9 cellular contexts compared by ENCODE assay signal in the genomic region with DNA sequence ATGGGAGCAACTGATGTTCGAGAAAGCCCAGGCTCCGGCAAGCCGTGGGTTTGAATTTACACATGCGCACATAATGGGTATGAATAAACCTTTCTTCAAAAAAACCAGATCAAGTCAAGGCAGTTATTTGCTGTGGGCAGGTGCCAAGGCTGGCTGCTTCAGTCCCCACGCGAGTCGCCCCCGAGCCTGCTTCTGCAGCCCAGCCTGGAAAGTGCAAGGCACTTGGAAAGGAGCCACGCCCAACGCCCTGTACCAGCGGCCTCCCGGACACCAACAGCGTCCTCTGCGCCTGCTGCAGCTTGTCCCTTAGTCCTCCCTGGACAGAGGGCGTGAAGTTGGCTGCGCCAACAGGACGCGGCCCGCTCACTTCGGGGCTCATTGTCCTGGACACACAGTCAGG.
DNase-seq lines count a peak whose midpoint lies in the region; ATAC-seq, FAIRE-seq and TF ChIP-seq lines count a peak whose summit lies in the region.
"Had no signal": no experiment of that assay in that cellular context is flagged by ENCODE, and none has a peak within 500 bp of the region (broad histone marks: within the 10 kb centered on the region; RNA-seq: fewer than 3 reads in every experiment).

No MANE protein-coding gene starts in this region.

- H3K4me1 ChIP-seq in astrocyte (ENCODE audit: insufficient read depth, low read length) (peaks cover 10% of the 10 kb centered on the region), cardiac muscle cell (ENCODE audit: low read depth) (peaks cover 3% of the 10 kb centered on the region), transverse colon (peaks cover 6 to 20% (median 10%) of the 10 kb centered on the region in 4 donors)

- no peak for TF ChIP-seq POLR2A in transverse colon (IDR thresholded peaks at IDR 0.05)

- H3K27ac ChIP-seq in astrocyte (ENCODE audit: low read depth, low read length) (no peak overlapping the region), cardiac muscle cell (no peak overlapping the region), transverse colon (peak overlapping the region; percentile 49 to 84 (median 74))

- H3K36me3 Mint-ChIP-seq in astrocyte (ENCODE audit: low read depth, unreplicated experiment): no peaks in the 10 kb centered on the region
- no peaks in the 10 kb centered on the region for H3K36me3 Mint-ChIP-seq in nephron (ENCODE audit: low read depth)

- H3K36me3 ChIP-seq in astrocyte (ENCODE audit: insufficient read depth, low read length): no peaks in the 10 kb centered on the region
- H3K36me3 ChIP-seq in cardiac muscle cell: no peaks in the 10 kb centered on the region
- H3K36me3 ChIP-seq in transverse colon: no peaks in the 10 kb centered on the region

- ATAC-seq in HG03378 (IDR thresholded peaks at IDR 0.05; ENCODE audit: unreplicated experiment) (no peak), HG03354 (IDR thresholded peaks at IDR 0.05; ENCODE audit: poor library complexity, severe bottlenecking, unreplicated experiment) (no peak)
- ATAC-seq: naive thymus-derived CD4-positive, alpha-beta T cell had no signal

- in situ Hi-C loops in transverse colon (cut with MboI; ENCODE audit: low pct_ligation_motif_present in 1 of 4, low pct_unique_long_range_greater_than_20kb in 1 of 4, low sequenced_read_pairs in 3 of 4): no loop called here

- H3K4me1 Mint-ChIP-seq in astrocyte (ENCODE audit: low read depth, unreplicated experiment) (peaks cover 1% of the 10 kb centered on the region), nephron (peaks cover 23% of the 10 kb centered on the region)

- intact Hi-C loops in transverse colon (cut with DNase I; ENCODE audit: low total_unique reads): no loop called here

- H3K9me3 ChIP-seq in astrocyte (ENCODE audit: insufficient read depth, low read depth, low read length) (no peaks in the 10 kb centered on the region), cardiac muscle cell (ENCODE audit: low read depth) (no peaks in the 10 kb centered on the region), transverse colon (no peaks in the 10 kb centered on the region)

- H3K79me2 ChIP-seq in astrocyte (ENCODE audit: insufficient read depth, low read length): no peaks in the 10 kb centered on the region

- TF ChIP-seq EP300 in transverse colon (IDR thresholded peaks at IDR 0.05; ENCODE audit: low read depth): no peak

- H3K4me3 Mint-ChIP-seq in astrocyte (ENCODE audit: unreplicated experiment) (peak overlapping the region; percentile 54), nephron (peak overlapping the region; percentile 66 to 83 (median 78))

- H3K27ac Mint-ChIP-seq in astrocyte (ENCODE audit: unreplicated experiment) (no peak overlapping the region), nephron (peak overlapping the region in 2 of 3 experiments; percentile 81 to 87)
- H3K27ac Mint-ChIP-seq: naive thymus-derived CD4-positive, alpha-beta T cell had no signal

- no peak overlapping the region for H3K9ac ChIP-seq in astrocyte (ENCODE audit: low read length)

- H3K9me3 Mint-ChIP-seq in astrocyte (ENCODE audit: unreplicated experiment) (no peaks in the 10 kb centered on the region), nephron (no peaks in the 10 kb centered on the region)

- H2AFZ ChIP-seq in astrocyte (ENCODE audit: low read depth, low read length): no peak overlapping the region

- 53% methylated on average over 16 of the region's 20 CpGs; no CpG with 5 or more reads in 1 of the 2 donors for WGBS in transverse colon (ENCODE audit: low coverage in 1 of 2), 2 donors

- H3K27me3 ChIP-seq in astrocyte (ENCODE audit: insufficient read depth, low read length) (peaks cover 40% of the 10 kb centered on the region), cardiac muscle cell (peaks cover 11% of the 10 kb centered on the region), transverse colon (peaks cover 57% of the 10 kb centered on the region)

- H3K27me3 Mint-ChIP-seq in astrocyte (ENCODE audit: low read depth, unreplicated experiment) (peaks cover 36% of the 10 kb centered on the region), nephron (ENCODE audit: low read depth) (peaks cover 52% of the 10 kb centered on the region)

- TF ChIP-seq CTCF in astrocyte (IDR thresholded peaks at IDR 0.05; ENCODE audit: insufficient read depth, low read depth, low read length): no peak
- TF ChIP-seq CTCF in cardiac muscle cell (IDR thresholded peaks at IDR 0.05; ENCODE audit: low read depth, low read length): no peak
- no peak for TF ChIP-seq CTCF in nephron (IDR thresholded peaks at IDR 0.05; ENCODE audit: unreplicated experiment in 3 of 3)
- TF ChIP-seq CTCF in transverse colon (IDR thresholded peaks at IDR 0.05): no peak

- FAIRE-seq in astrocyte (lab: Jason Lieb, UNC): no peak

- H3K4me3 ChIP-seq in astrocyte (ENCODE audit: insufficient read depth, low read depth, low read length) (peak overlapping the region; percentile 58), cardiac muscle cell (peak overlapping the region; percentile 30), transverse colon (no peak overlapping the region)

- DNase-seq in astrocyte (ENCODE audit: low read depth): no peak
- DNase-seq in cardiac muscle cell (ENCODE audit: low read depth in 1 of 2, low spot score in 1 of 2): peak in 1 of 2 donors; percentile 51
- DNase-seq in transverse colon: peak; percentile 31
- no peak for DNase-seq in hepatic stellate cell (ENCODE audit: low spot score)
- DNase-seq: naive thymus-derived CD4-positive, alpha-beta T cell; NCI-H526 had no signal

- H4K20me1 ChIP-seq in astrocyte (ENCODE audit: insufficient read depth, low read length): no peaks in the 10 kb centered on the region

- peak overlapping the region; percentile 91 for H3K4me2 ChIP-seq in astrocyte (ENCODE audit: low read length)

Comparison
In these comparisons a context has a peak if more than half of its experiments do, and no peak if none do; other contexts are left out.
1. H3K27ac ChIP-seq: peak in transverse colon (4 of 4); none in astrocyte (single experiment) and cardiac muscle cell (single experiment).
2. H3K4me3 ChIP-seq: peak in astrocyte (single experiment) and cardiac muscle cell (single experiment); none in transverse colon (0 of 4).